Comparison of ENCODE assay signal across 1 cellular context in the genomic region with DNA sequence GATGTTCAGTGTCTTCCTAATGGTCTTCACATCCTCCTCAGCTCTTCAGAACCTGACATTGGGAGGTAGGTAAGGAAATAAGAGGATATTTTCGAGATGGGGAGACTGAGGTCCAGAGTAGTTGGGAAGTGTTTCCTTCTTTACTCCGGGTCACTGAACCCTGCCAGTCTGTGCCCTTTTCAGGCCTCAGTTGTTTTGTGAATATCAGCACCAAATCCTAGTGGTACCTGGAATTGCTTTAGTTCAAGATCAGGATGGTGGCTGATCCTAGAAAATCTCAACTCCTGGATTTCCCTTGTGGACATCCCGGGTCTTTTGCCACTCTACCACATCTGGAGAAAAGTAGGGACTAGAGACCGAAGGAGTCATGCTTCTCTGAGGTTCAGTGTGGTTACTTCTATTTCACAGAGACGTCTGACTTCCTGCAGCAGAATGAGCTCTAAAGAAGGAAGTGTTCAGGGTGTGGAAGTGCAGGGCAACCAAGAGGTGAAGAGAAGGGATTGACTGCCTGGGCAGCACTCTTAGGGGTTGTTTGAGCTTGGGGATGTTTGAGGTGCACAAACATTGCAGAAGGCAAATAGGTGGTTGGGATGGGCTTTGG.
A peak's percentile ranks its signal among the peaks of the same experiment; 100 is the strongest.
TF ChIP-seq lines count a peak whose summit lies in the region.

No MANE protein-coding gene starts in this region.

TF ChIP-seq in K562, 482 proteins besides CTCF, POLR2A, EP300 and RAD21:
- TF ChIP-seq SPI1 (IDR thresholded peaks at IDR 0.05; ENCODE audit: borderline replicate concordance, low read depth, low read length) (peak; percentile 77; the same call in 1 of the 2 replicates), SUPT5H (IDR thresholded peaks at IDR 0.05) (no peak)
TF ChIP-seq in K562: peak in this region for 1.
